In the genomic region with DNA sequence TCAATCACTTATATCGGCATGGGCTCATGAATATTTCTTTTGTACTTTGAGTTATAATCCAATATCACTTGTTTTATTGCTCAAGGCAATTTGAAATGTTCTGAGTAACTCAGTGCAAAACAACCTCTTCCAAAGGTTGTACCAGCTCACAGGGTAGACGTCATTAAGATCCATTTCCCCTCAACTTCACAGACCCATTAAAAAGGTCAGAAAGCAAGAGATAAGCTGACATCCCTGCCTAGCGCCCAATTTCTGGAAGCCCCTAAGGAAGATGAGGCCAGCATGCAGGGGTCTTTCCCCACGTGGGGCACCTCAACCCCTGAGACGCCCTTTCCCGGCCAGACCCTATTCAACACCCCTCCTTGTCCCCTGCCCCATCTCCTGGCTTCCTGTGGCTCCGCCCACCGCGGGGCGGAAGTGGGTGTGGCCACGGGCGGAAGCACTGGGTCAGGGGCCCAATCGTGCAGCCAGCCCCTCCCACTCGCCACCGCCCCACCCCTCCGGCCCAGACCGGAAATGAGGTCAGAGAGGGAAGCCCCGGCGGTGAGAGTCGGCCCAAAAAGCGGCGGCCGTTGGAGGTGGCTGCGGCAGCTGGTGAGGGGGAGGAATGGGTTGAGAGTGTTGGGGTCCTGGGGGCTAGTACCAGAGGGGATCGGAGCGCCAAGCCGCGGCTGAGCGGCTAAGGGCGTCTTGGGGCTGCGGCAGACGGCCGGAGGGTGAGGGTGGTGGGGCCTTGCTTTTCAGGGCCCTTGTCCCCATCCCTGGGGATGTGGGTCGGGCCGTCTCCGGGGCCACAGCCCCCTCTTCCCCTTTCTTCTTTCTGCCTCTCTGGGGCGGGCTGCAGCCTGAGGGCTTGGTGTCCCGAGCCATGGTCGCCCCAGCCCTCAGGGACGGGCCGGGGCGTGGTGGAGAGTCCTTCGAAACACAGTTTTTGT, we compare ENCODE assay signal across 8 cellular contexts. TPM values are rescaled to one million over a fixed set of nuclear protein-coding genes. Genes with fewer than 3 reads are reported as not detected.
DNase-seq lines count a peak whose midpoint lies in the region; ATAC-seq, FAIRE-seq and TF ChIP-seq lines count a peak whose summit lies in the region.

TSS of gene GPATCH2L (plus strand) at position 525 of the 935 bp plus-strand sequence. CDS start 2,442 bp downstream, outside the sequence.

- H3K27ac ChIP-seq in adipose tissue (ENCODE audit: low read depth, low read length) (peak within 1 kb of the TSS; percentile 2), heart right ventricle (peak within 1 kb of the TSS in 9 of 10 donors; percentile 78 to 96 (median 88)), upper lobe of left lung (peak within 1 kb of the TSS; percentile 78 to 93 (median 92))

- H3K27me3 ChIP-seq in heart right ventricle (no peaks in the 10 kb centered on the region), upper lobe of left lung (no peaks in the 10 kb centered on the region)

- peak; percentile 97 for FAIRE-seq in GM12892 (lab: Jason Lieb, UNC)

- TF ChIP-seq EP300 in upper lobe of left lung (IDR thresholded peaks at IDR 0.05) = no peak

- WGBS in adipose tissue, 3 donors = 3 to 4% (median 3%) methylated on average over 43 of the region's 43 CpGs
- 2 to 3% methylated on average over 42 to 43 of the region's 43 CpGs for WGBS in heart right ventricle, 2 donors
- WGBS in upper lobe of left lung, 2 donors = 3 to 4% methylated on average over 25 to 42 of the region's 43 CpGs

- peak within 1 kb of the TSS; percentile 90 to 100 (median 98) for H3K4me3 ChIP-seq in heart right ventricle
- peak within 1 kb of the TSS; percentile 67 to 97 (median 88) for H3K4me3 ChIP-seq in upper lobe of left lung

- intact Hi-C loops in heart right ventricle (cut with DNase I) = loop anchor here in 1 of 10 donors (5.0 kb wide), 1 partner anchor 201 kb away; no protein-coding TSS in a partner anchor
- intact Hi-C loops in posterior vena cava (cut with DNase I) = no loop called here

- peak; percentile 91 for TF ChIP-seq POLR2A in GM12892 (IDR thresholded peaks at IDR 0.05; ENCODE audit: low read depth, low read length)
- peak in 3 of 4 donors; percentile 31 to 88 (median 81) for TF ChIP-seq POLR2A in upper lobe of left lung (IDR thresholded peaks at IDR 0.05)

- peaks cover 3 to 48% (median 43%) of the 10 kb centered on the region in 9 donors for H3K4me1 ChIP-seq in heart right ventricle
- peaks cover 39 to 47% (median 42%) of the 10 kb centered on the region in 4 donors for H3K4me1 ChIP-seq in upper lobe of left lung

- TF ChIP-seq CTCF in heart right ventricle (IDR thresholded peaks at IDR 0.05) (no peak), upper lobe of left lung (IDR thresholded peaks at IDR 0.05) (peak in 3 of 6 experiments; percentile 8 to 19 (median 14))

- DNase-seq in GM12892 (ENCODE audit: insufficient read length) (peak; percentile 93), NCI-H1417 treated with DMSO at 0.1 percent for 48 hours (lab: John Stamatoyannopoulos, UW) (peak; percentile 78), T-helper 1 cell (peak; percentile 92 to 96 (median 94)), heart right ventricle (peak; percentile 96), posterior vena cava (ENCODE audit: low spot score) (peak; percentile 98), upper lobe of left lung (peak; percentile 91 to 99)

- H3K36me3 ChIP-seq in heart right ventricle (peaks cover 0 to 27% (median 15%) of the 10 kb centered on the region in 9 donors), upper lobe of left lung (peaks cover 0 to 18% (median 9%) of the 10 kb centered on the region in 4 donors)

- no peaks in the 10 kb centered on the region for H3K9me3 ChIP-seq in heart right ventricle
- peaks cover 0 to 5% (median 0%) of the 10 kb centered on the region in 4 donors for H3K9me3 ChIP-seq in upper lobe of left lung

- ATAC-seq in HG02763 (IDR thresholded peaks at IDR 0.05; ENCODE audit: unreplicated experiment) (peak; percentile 88), heart right ventricle (peak; percentile 100), upper lobe of left lung (ENCODE audit: low FRiP score in 2 of 2) (peak; percentile 99 to 100)

RNA-seq across cellular contexts. Expression of gene GPATCH2L, which starts in this region (rescaled TPM):
- polyA plus RNA-seq in GM12892 (2012; ENCODE audit: missing spikeins) = 35.6 TPM
- polyA plus RNA-seq in adipose tissue (10 to 100 TPM in 1 of 3 donors, 1 to 10 TPM in 2; 5.6 to 16.3 (median 6.0) TPM), heart right ventricle (1 to 10 TPM; 4.6 to 5.3 TPM)
- total RNA-seq in heart right ventricle (10 to 100 TPM; 20.1 to 27.9 (median 25.1) TPM), posterior vena cava (10 to 100 TPM; 53.0 to 58.5 TPM), upper lobe of left lung (10 to 100 TPM; 22.4 to 52.0 (median 39.5) TPM)

Comparison
In these comparisons a context has a peak if more than half of its experiments do, and no peak if none do; other contexts are left out.
1. Peak in every context shown above with its lines: DNase-seq, ATAC-seq, H3K4me3 ChIP-seq and H3K27ac ChIP-seq.
2. H3K27ac ChIP-seq: peak in every context shown above with its lines; median percentile 92 in upper lobe of left lung; 88 in heart right ventricle; 2 in adipose tissue.